In the genomic region with DNA sequence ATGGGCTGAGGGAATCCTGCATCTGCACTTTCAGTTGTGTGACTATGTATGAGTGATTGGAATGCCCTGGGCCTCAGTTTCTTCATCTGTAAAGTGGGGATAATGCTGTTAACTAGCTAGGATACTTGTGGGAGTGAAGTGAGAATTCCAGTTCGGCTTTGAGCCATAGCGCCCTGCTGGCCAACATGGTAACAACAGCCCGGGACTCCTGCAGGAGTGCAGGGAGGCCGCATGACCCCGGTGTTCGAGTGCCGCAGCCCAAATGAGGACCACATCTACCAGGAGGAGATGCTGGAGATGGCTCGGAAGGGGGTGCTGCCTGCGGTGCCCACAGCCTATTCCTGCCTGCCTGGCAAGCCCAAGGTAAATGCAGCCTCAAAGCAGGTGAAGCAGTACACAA, we compare ENCODE assay signal across 3 cellular contexts. TPM values are rescaled to one million over a fixed set of nuclear protein-coding genes. Genes with fewer than 3 reads are reported as not detected.
"Had no signal": no experiment of that assay in that cellular context is flagged by ENCODE, and none has a peak within 500 bp of the region (broad histone marks: within the 10 kb centered on the region; RNA-seq: fewer than 3 reads in every experiment).

No MANE protein-coding gene starts in this region.

RNA-seq across cellular contexts. Expression of a gene that starts 23.7 kb away (rescaled TPM):
- total RNA-seq: HT1080, Right ventricle myocardium superior, SJSA1 had no signal
